16 cellular contexts compared by ENCODE assay signal in genomic region chr11:2926611-2927492, GRCh38. TPM values are rescaled to one million over a fixed set of nuclear protein-coding genes. Genes with fewer than 3 reads are reported as not detected.
DNase-seq lines count a peak whose midpoint lies in the region; ATAC-seq and TF ChIP-seq lines count a peak whose summit lies in the region.
"Had no signal": no experiment of that assay in that cellular context is flagged by ENCODE, and none has a peak within 500 bp of the region (broad histone marks: within the 10 kb centered on the region; RNA-seq: fewer than 3 reads in every experiment).

No MANE protein-coding gene starts in this region.

- H3K36me3 Mint-ChIP-seq in activated T-helper 1 cell treated with anti-CD3 and anti-CD28 coated beads, Interleukin-12 subunit alpha, Interleukin-12 subunit beta, Interleukin-2, Interleukin-4 antibody, amounts not matched to agents 30 ng/mL and 10 ng/mL and 1 ng/mL, durations not matched to agents 14 hours and 24 hours and 36 hours (ENCODE audit: low read depth), result no peaks in the 10 kb centered on the region
- no peaks in the 10 kb centered on the region for H3K36me3 Mint-ChIP-seq in type B pancreatic cell
- H3K36me3 Mint-ChIP-seq in activated T-cell treated with anti-CD3 and anti-CD28 coated beads, Interleukin-2, amount 50 U/mL, for 72 hours (ENCODE audit: insufficient read depth in 2 of 2), result no peaks in the 10 kb centered on the region
- H3K36me3 Mint-ChIP-seq: activated naive CD4-positive, alpha-beta T cell treated with anti-CD3 and anti-CD28 coated beads, Interleukin-2, amount 50 U/mL, for 72 hours; naive B cell; T-cell had no signal

- H3K27ac Mint-ChIP-seq in activated T-helper 1 cell treated with anti-CD3 and anti-CD28 coated beads, Interleukin-12 subunit alpha, Interleukin-12 subunit beta, Interleukin-2, Interleukin-4 antibody, amounts not matched to agents 30 ng/mL and 10 ng/mL and 1 ng/mL, durations not matched to agents 14 hours and 24 hours and 36 hours, result no peak overlapping the region
- H3K27ac Mint-ChIP-seq in type B pancreatic cell, result peak overlapping the region; percentile 95
- no peak overlapping the region for H3K27ac Mint-ChIP-seq in activated T-cell treated with anti-CD3 and anti-CD28 coated beads, Interleukin-2, amount 50 U/mL, for 72 hours

- H3K9me3 ChIP-seq in heart right ventricle (no peaks in the 10 kb centered on the region), left lung (no peaks in the 10 kb centered on the region), colonic mucosa (no peaks in the 10 kb centered on the region)

- no peak overlapping the region for H3K9ac ChIP-seq in colonic mucosa (ENCODE audit: low read depth in 2 of 2, low read length in 2 of 2)

- WGBS in heart right ventricle, 2 donors, result 93 to 94% methylated on average over 19 of the region's 19 CpGs

- DNase-seq in Right ventricle myocardium inferior (ENCODE audit: missing footprints) (peak; percentile 41), heart right ventricle (no peak), left lung (peak; percentile 27 to 69), type B pancreatic cell (ENCODE audit: extremely low spot score, unreplicated experiment) (no peak), colonic mucosa (no peak), cerebellar nuclear complex (lab: John Stamatoyannopoulos, UW) (no peak)
- DNase-seq in activated T-helper 1 cell treated with anti-CD3 and anti-CD28 coated beads, Interleukin-12 subunit alpha, Interleukin-12 subunit beta, Interleukin-2, Interleukin-4 antibody, amounts not matched to agents 30 ng/mL and 10 ng/mL and 1 ng/mL, durations not matched to agents 14 hours and 24 hours and 36 hours (ENCODE audit: low spot score), result no peak
- no peak for DNase-seq in activated T-cell treated with anti-CD3 and anti-CD28 coated beads, Interleukin-2, amount 50 U/mL, for 72 hours
- DNase-seq: ACHN, caudate nucleus, head of caudate nucleus, kidney glomerular epithelial cell, naive B cell, T-cell had no signal

- H3K4me3 Mint-ChIP-seq in activated T-helper 1 cell treated with anti-CD3 and anti-CD28 coated beads, Interleukin-12 subunit alpha, Interleukin-12 subunit beta, Interleukin-2, Interleukin-4 antibody, amounts not matched to agents 30 ng/mL and 10 ng/mL and 1 ng/mL, durations not matched to agents 14 hours and 24 hours and 36 hours, result peak overlapping the region; percentile 85
- no peak overlapping the region for H3K4me3 Mint-ChIP-seq in type B pancreatic cell
- H3K4me3 Mint-ChIP-seq in activated T-cell treated with anti-CD3 and anti-CD28 coated beads, Interleukin-2, amount 50 U/mL, for 72 hours, result no peak overlapping the region

- no peak overlapping the region for H3K27ac ChIP-seq in heart right ventricle
- H3K27ac ChIP-seq in left lung, result no peak overlapping the region
- no peak overlapping the region for H3K27ac ChIP-seq in colonic mucosa

- H3K27me3 Mint-ChIP-seq in activated T-helper 1 cell treated with anti-CD3 and anti-CD28 coated beads, Interleukin-12 subunit alpha, Interleukin-12 subunit beta, Interleukin-2, Interleukin-4 antibody, amounts not matched to agents 30 ng/mL and 10 ng/mL and 1 ng/mL, durations not matched to agents 14 hours and 24 hours and 36 hours (ENCODE audit: insufficient read depth), result peaks cover 12% of the 10 kb centered on the region
- H3K27me3 Mint-ChIP-seq in type B pancreatic cell, result peaks cover 38% of the 10 kb centered on the region
- H3K27me3 Mint-ChIP-seq in activated T-cell treated with anti-CD3 and anti-CD28 coated beads, Interleukin-2, amount 50 U/mL, for 72 hours (ENCODE audit: low read depth), result peaks cover 17% of the 10 kb centered on the region

- intact Hi-C loops in Right ventricle myocardium inferior (cut with DNase I) (no loop called here), heart right ventricle (cut with DNase I) (no loop called here), left lung (cut with DNase I) (no loop called here), colonic mucosa (cut with DNase I) (no loop called here)
- intact Hi-C loops in activated T-helper 1 cell treated with anti-CD3 and anti-CD28 coated beads, Interleukin-12 subunit alpha, Interleukin-12 subunit beta, Interleukin-2, Interleukin-4 antibody, amounts not matched to agents 30 ng/mL and 10 ng/mL and 1 ng/mL, durations not matched to agents 14 hours and 24 hours and 36 hours (cut with micrococcal nuclease), result no loop called here

- ATAC-seq in Right ventricle myocardium inferior (no peak), heart right ventricle (no peak), left lung (no peak)
- no peak for ATAC-seq in activated T-cell treated with anti-CD3 and anti-CD28 coated beads, Interleukin-2, amount 50 U/mL, for 72 hours (replicated peaks in 1 of 2)
- ATAC-seq: activated naive CD4-positive, alpha-beta T cell treated with anti-CD3 and anti-CD28 coated beads, Interleukin-2, amount 50 U/mL, for 72 hours; stimulated activated effector memory CD8-positive, alpha-beta T cell treated with anti-CD3 and anti-CD28 coated beads, Interleukin-12 subunit alpha, Interleukin-12 subunit beta, amount 100 ng/mL, for 72 hours; T-cell had no signal

- H3K27me3 ChIP-seq in heart right ventricle, result peaks cover 0 to 51% (median 39%) of the 10 kb centered on the region in 7 donors
- H3K27me3 ChIP-seq in left lung, result peaks cover 0 to 47% of the 10 kb centered on the region in 2 donors
- no peaks in the 10 kb centered on the region for H3K27me3 ChIP-seq in colonic mucosa

- no peaks in the 10 kb centered on the region for H3K36me3 ChIP-seq in heart right ventricle
- no peaks in the 10 kb centered on the region for H3K36me3 ChIP-seq in left lung
- H3K36me3 ChIP-seq in colonic mucosa, result no peaks in the 10 kb centered on the region

- peaks cover 9 to 38% (median 23%) of the 10 kb centered on the region in 9 donors for H3K4me1 ChIP-seq in heart right ventricle
- peaks cover 0 to 44% of the 10 kb centered on the region in 2 donors for H3K4me1 ChIP-seq in left lung
- H3K4me1 ChIP-seq in colonic mucosa, result peaks cover 16% of the 10 kb centered on the region

- no peak for TF ChIP-seq CTCF in heart right ventricle (IDR thresholded peaks at IDR 0.05)
- TF ChIP-seq CTCF in left lung (IDR thresholded peaks at IDR 0.05), result no peak
- TF ChIP-seq CTCF in type B pancreatic cell (conservative IDR thresholded peaks at IDR 0.05), result no peak
- no peak for TF ChIP-seq CTCF in colonic mucosa (IDR thresholded peaks at IDR 0.05)

- peaks cover 15% of the 10 kb centered on the region for H3K4me1 Mint-ChIP-seq in activated T-helper 1 cell treated with anti-CD3 and anti-CD28 coated beads, Interleukin-12 subunit alpha, Interleukin-12 subunit beta, Interleukin-2, Interleukin-4 antibody, amounts not matched to agents 30 ng/mL and 10 ng/mL and 1 ng/mL, durations not matched to agents 14 hours and 24 hours and 36 hours (ENCODE audit: low read depth)
- peaks cover 3% of the 10 kb centered on the region for H3K4me1 Mint-ChIP-seq in type B pancreatic cell (ENCODE audit: unreplicated experiment)
- H3K4me1 Mint-ChIP-seq in activated T-cell treated with anti-CD3 and anti-CD28 coated beads, Interleukin-2, amount 50 U/mL, for 72 hours (ENCODE audit: low read depth), result peaks cover 36% of the 10 kb centered on the region

- H3K9me3 Mint-ChIP-seq in activated T-helper 1 cell treated with anti-CD3 and anti-CD28 coated beads, Interleukin-12 subunit alpha, Interleukin-12 subunit beta, Interleukin-2, Interleukin-4 antibody, amounts not matched to agents 30 ng/mL and 10 ng/mL and 1 ng/mL, durations not matched to agents 14 hours and 24 hours and 36 hours, result no peaks in the 10 kb centered on the region
- no peaks in the 10 kb centered on the region for H3K9me3 Mint-ChIP-seq in type B pancreatic cell
- H3K9me3 Mint-ChIP-seq in activated T-cell treated with anti-CD3 and anti-CD28 coated beads, Interleukin-2, amount 50 U/mL, for 72 hours, result no peaks in the 10 kb centered on the region
- H3K9me3 Mint-ChIP-seq: activated naive CD4-positive, alpha-beta T cell treated with anti-CD3 and anti-CD28 coated beads, Interleukin-2, amount 50 U/mL, for 72 hours; naive B cell; stimulated activated effector memory CD8-positive, alpha-beta T cell treated with anti-CD3 and anti-CD28 coated beads, Interleukin-12 subunit alpha, Interleukin-12 subunit beta, amount 100 ng/mL, for 72 hours; T-cell had no signal

- H3K4me3 ChIP-seq in heart right ventricle (no peak overlapping the region), left lung (peak overlapping the region in 1 of 2 donors; percentile 54), colonic mucosa (no peak overlapping the region)

RNA-seq across cellular contexts. Expression of gene PHLDA2, which starts 2.4 kb away (rescaled TPM):
- total RNA-seq in Right ventricle myocardium inferior, result 0.65 TPM
- 1 to 10 TPM in 3 of 10 donors, under 1 TPM in 6, not detected in 1; 0.39 to 2.8 (median 0.80) TPM for total RNA-seq in heart right ventricle
- polyA plus RNA-seq in heart right ventricle, result 10 to 100 TPM in 1 of 2 donors, 1 to 10 TPM in 1; 1.6 to 14.2 TPM
- total RNA-seq in activated T-helper 1 cell treated with anti-CD3 and anti-CD28 coated beads, Interleukin-12 subunit alpha, Interleukin-12 subunit beta, Interleukin-2, Interleukin-4 antibody, amounts not matched to agents 30 ng/mL and 10 ng/mL and 1 ng/mL, durations not matched to agents 14 hours and 24 hours and 36 hours, result 25.7 and 28.0 TPM in 2 replicates
- total RNA-seq in left lung, result 10 to 100 TPM; 28.3 to 50.0 TPM
- 3.7 and 14.2 TPM in 2 replicates for total RNA-seq in type B pancreatic cell (ENCODE audit: low replicate concordance)
- total RNA-seq in colonic mucosa, result 10 to 100 TPM; 31.6 to 41.6 TPM
- total RNA-seq in activated T-cell treated with anti-CD3 and anti-CD28 coated beads, Interleukin-2, amount 50 U/mL, for 72 hours, result 10 to 100 TPM in 1 of 2 donors, 1 to 10 TPM in 1; 3.4 to 12.3 TPM

RNA-seq across cellular contexts. Expression of gene CDKN1C, which starts 41.3 kb away (rescaled TPM):
- total RNA-seq in Right ventricle myocardium inferior (40.0 TPM), heart right ventricle (10 to 100 TPM; 16.9 to 48.0 (median 25.4) TPM), left lung (10 to 100 TPM; 18.0 to 31.7 TPM), type B pancreatic cell (ENCODE audit: low replicate concordance) (108 and 140 TPM in 2 replicates), colonic mucosa (10 to 100 TPM; 10.9 to 18.2 TPM)
- 10 to 100 TPM; 50.3 to 55.3 TPM for polyA plus RNA-seq in heart right ventricle
- 3.1 and 3.9 TPM in 2 replicates for total RNA-seq in activated T-helper 1 cell treated with anti-CD3 and anti-CD28 coated beads, Interleukin-12 subunit alpha, Interleukin-12 subunit beta, Interleukin-2, Interleukin-4 antibody, amounts not matched to agents 30 ng/mL and 10 ng/mL and 1 ng/mL, durations not matched to agents 14 hours and 24 hours and 36 hours
- total RNA-seq in activated T-cell treated with anti-CD3 and anti-CD28 coated beads, Interleukin-2, amount 50 U/mL, for 72 hours, result 1 to 10 TPM; 1.5 to 2.6 TPM

Comparison
In these comparisons a context has a peak if more than half of its experiments do, and no peak if none do; other contexts are left out.
1. DNase-seq: peak in Right ventricle myocardium inferior (single experiment) and left lung (2 of 2); none in heart right ventricle (0 of 2), activated T-helper 1 cell treated with anti-CD3 and anti-CD28 coated beads, Interleukin-12 subunit alpha, Interleukin-12 subunit beta, Interleukin-2, Interleukin-4 antibody, amounts not matched to agents 30 ng/mL and 10 ng/mL and 1 ng/mL, durations not matched to agents 14 hours and 24 hours and 36 hours (single experiment), type B pancreatic cell (single experiment), colonic mucosa (single experiment), activated T-cell treated with anti-CD3 and anti-CD28 coated beads, Interleukin-2, amount 50 U/mL, for 72 hours (0 of 2) and cerebellar nuclear complex (0 of 2).